ENCODE assay signal across 29 cellular contexts in the genomic region with DNA sequence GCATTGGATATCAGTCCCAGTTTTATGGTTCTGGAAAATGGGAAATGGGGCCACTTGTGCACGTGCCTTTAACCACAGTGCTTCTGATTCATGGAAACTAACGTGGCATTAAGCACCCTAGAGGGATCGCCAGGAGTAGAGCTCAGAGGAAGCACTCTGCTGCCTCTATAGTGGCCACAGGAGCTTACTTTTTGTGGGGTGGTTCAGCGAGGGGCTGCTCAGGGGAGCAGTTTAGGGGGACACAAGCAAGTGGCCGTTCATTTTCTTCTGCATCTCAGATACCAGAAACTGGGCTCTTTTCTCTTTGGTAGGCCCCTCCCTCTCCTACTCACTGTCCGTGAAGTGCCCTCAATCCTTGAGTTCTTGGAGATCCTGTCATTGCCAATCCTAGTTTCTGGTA.
"Had no signal": no experiment of that assay in that cellular context is flagged by ENCODE, and none has a peak within 500 bp of the region (broad histone marks: within the 10 kb centered on the region; RNA-seq: fewer than 3 reads in every experiment).

No MANE protein-coding gene starts in this region.

- DNase-seq: heart left ventricle; hypothalamus; islet precursor cell; left colon; left lung; lower lobe of right lung; mammary epithelial cell; mesenchymal stem cell; naive B cell; natural killer cell; nephron progenitor cell; occipital lobe; ovary; right cardiac atrium; small intestine; stimulated activated CD4-positive, alpha-beta T cell treated with anti-CD3 and anti-CD28 coated beads, Interleukin-2, amount 100 ng/mL, for 24 hours; stimulated activated CD4-positive, alpha-beta T cell treated with anti-CD3 and anti-CD28 coated beads, Interleukin-4, amount 100 ng/mL, for 1 hour; stimulated activated naive B cell treated with anti-CD40 and anti-IgM and Interleukin-4, amounts not matched to agents 10 μg/mL and 1 μg/mL and 100 μg/mL, for 72 hours; stimulated activated naive CD8-positive, alpha-beta T cell treated with anti-CD3 and anti-CD28 coated beads, Interleukin-15, Interleukin-2, amounts not matched to agents 100 U/mL and 50 U/mL, for 24 hours; stomach; testis; thyroid gland; transverse colon had no signal

- H3K36me3 Mint-ChIP-seq: mesothelial cell of epicardium, naive B cell had no signal

- H3K4me1 Mint-ChIP-seq: stimulated activated naive B cell treated with anti-CD40 and anti-IgM and Interleukin-4, amounts not matched to agents 10 μg/mL and 1 μg/mL and 100 μg/mL, for 72 hours had no signal

- H3K4me2 ChIP-seq: neural progenitor cell had no signal

- H3K9ac ChIP-seq: neural progenitor cell had no signal

- H3K4me3 ChIP-seq: heart left ventricle, left lung, lower lobe of right lung, neural progenitor cell, ovary, stomach, testis, thyroid gland, transverse colon, vagina had no signal

- ATAC-seq: heart left ventricle; left colon; left lung; lower lobe of right lung; natural killer cell; right cardiac atrium; sciatic nerve; stimulated activated naive B cell treated with anti-CD40 and anti-IgM and Interleukin-4, amounts not matched to agents 10 μg/mL and 1 μg/mL and 100 μg/mL, for 72 hours; stimulated activated naive CD8-positive, alpha-beta T cell treated with anti-CD3 and anti-CD28 coated beads, Interleukin-15, Interleukin-2, amounts not matched to agents 100 U/mL and 50 U/mL, for 24 hours had no signal

- H3K36me3 ChIP-seq: heart left ventricle, lower lobe of right lung, neural progenitor cell, neutrophil, ovary, thyroid gland, transverse colon, vagina had no signal

- H3K27me3 ChIP-seq: heart left ventricle, left lung, neural progenitor cell, neutrophil, ovary, stomach, testis, thyroid gland, transverse colon, vagina had no signal

- H3K9me3 ChIP-seq: left lung, lower lobe of right lung, neutrophil, ovary, stomach, testis, thyroid gland, transverse colon, vagina had no signal

- H3K27ac ChIP-seq: heart left ventricle, left lung, lower lobe of right lung, neural progenitor cell, neutrophil, ovary, stomach, testis, thyroid gland, transverse colon, vagina had no signal

- H3K4me1 ChIP-seq: heart left ventricle, lower lobe of right lung, testis, transverse colon, vagina had no signal

- H3K4me3 Mint-ChIP-seq: mesothelial cell of epicardium; naive B cell; natural killer cell; nephron progenitor cell; neural progenitor cell; stimulated activated naive B cell treated with anti-CD40 and anti-IgM and Interleukin-4, amounts not matched to agents 10 μg/mL and 1 μg/mL and 100 μg/mL, for 72 hours had no signal

- H3K27me3 Mint-ChIP-seq: naive B cell; progenitor cell of endocrine pancreas; stimulated activated naive B cell treated with anti-CD40 and anti-IgM and Interleukin-4, amounts not matched to agents 10 μg/mL and 1 μg/mL and 100 μg/mL, for 72 hours had no signal

- H3K9me3 Mint-ChIP-seq: natural killer cell had no signal

- H3K27ac Mint-ChIP-seq: mesothelial cell of epicardium; naive B cell; neural progenitor cell; progenitor cell of endocrine pancreas; stimulated activated naive B cell treated with anti-CD40 and anti-IgM and Interleukin-4, amounts not matched to agents 10 μg/mL and 1 μg/mL and 100 μg/mL, for 72 hours had no signal

- H2AFZ ChIP-seq: neural progenitor cell had no signal
